ENCODE assay signal across 9 cellular contexts in genomic region chr21:36964832-36965719, GRCh38. TPM values are rescaled to one million over a fixed set of nuclear protein-coding genes. Genes with fewer than 3 reads are reported as not detected.
DNase-seq lines count a peak whose midpoint lies in the region; ATAC-seq and TF ChIP-seq lines count a peak whose summit lies in the region.
"Had no signal": no experiment of that assay in that cellular context is flagged by ENCODE, and none has a peak within 500 bp of the region (broad histone marks: within the 10 kb centered on the region; RNA-seq: fewer than 3 reads in every experiment).

No MANE protein-coding gene starts in this region.

- ATAC-seq in Panc1 (no peak), sciatic nerve (no peak)

- H3K27me3 ChIP-seq in Panc1 (ENCODE audit: control insufficient read depth, insufficient read depth, low read length) (no peaks in the 10 kb centered on the region), endodermal cell (ENCODE audit: control insufficient read depth, insufficient read depth, low read length, poor library complexity, severe bottlenecking) (no peaks in the 10 kb centered on the region), testis (no peaks in the 10 kb centered on the region), esophagus squamous epithelium (no peaks in the 10 kb centered on the region)

- BruUV-seq in Panc1 (replicated peaks; lab: Mats Ljungman, UMichigan), result TSS peak; percentile 77

- H3K9me3 Mint-ChIP-seq in endodermal cell, result no peaks in the 10 kb centered on the region

- H3K4me3 ChIP-seq in Panc1 (ENCODE audit: low read depth in 2 of 2, low read length in 2 of 2), result peak overlapping the region; percentile 58 to 64
- H3K4me3 ChIP-seq in endodermal cell (ENCODE audit: low read length), result peak overlapping the region; percentile 78
- H3K4me3 ChIP-seq in testis, result peak overlapping the region in 1 of 2 donors; percentile 78
- peak overlapping the region in 2 of 4 donors; percentile 84 to 97 for H3K4me3 ChIP-seq in esophagus squamous epithelium

- no peaks in the 10 kb centered on the region for H3K27me3 Mint-ChIP-seq in endodermal cell (ENCODE audit: insufficient read depth)

- no peak for TF ChIP-seq CTCF in Panc1 (IDR thresholded peaks at IDR 0.05)
- TF ChIP-seq CTCF in endodermal cell (conservative IDR thresholded peaks at IDR 0.05), result no peak
- TF ChIP-seq CTCF in testis (IDR thresholded peaks at IDR 0.05), result no peak
- no peak for TF ChIP-seq CTCF in esophagus squamous epithelium (IDR thresholded peaks at IDR 0.05)

- DNase-seq in NCI-H345 (lab: John Stamatoyannopoulos, UW) (peak; percentile 28), NCI-H345 treated with DMSO at 0.1 percent for 48 hours (lab: John Stamatoyannopoulos, UW; ENCODE audit: unreplicated experiment) (no peak), Panc1 (ENCODE audit: low read depth, low spot score) (no peak), endodermal cell (no peak), retina (peak; percentile 16), testis (no peak), sciatic nerve (ENCODE audit: low spot score) (no peak), esophagus squamous epithelium (lab: John Stamatoyannopoulos, UW) (no peak)
- DNase-seq: SW 1271 had no signal

- H3K4me3 Mint-ChIP-seq in endodermal cell, result peak overlapping the region; percentile 67

- peak overlapping the region; percentile 51 for H3K27ac ChIP-seq in Panc1 (ENCODE audit: low read length)
- no peak overlapping the region for H3K27ac ChIP-seq in endodermal cell (ENCODE audit: low read depth, low read length)
- H3K27ac ChIP-seq in testis, result no peak overlapping the region
- H3K27ac ChIP-seq in esophagus squamous epithelium, result peak overlapping the region in 1 of 4 donors; percentile 92

- peaks cover 11% of the 10 kb centered on the region for H3K4me1 ChIP-seq in Panc1 (ENCODE audit: control insufficient read depth, insufficient read depth, low read length)
- H3K4me1 ChIP-seq in endodermal cell (ENCODE audit: control insufficient read depth, insufficient read depth, low read length), result no peaks in the 10 kb centered on the region
- H3K4me1 ChIP-seq in testis, result no peaks in the 10 kb centered on the region
- peaks cover 0 to 21% (median 0%) of the 10 kb centered on the region in 3 donors for H3K4me1 ChIP-seq in esophagus squamous epithelium

- in situ Hi-C loops in Panc1 (cut with HindIII; ENCODE audit: low pct_unique_long_range_greater_than_20kb, low sequenced_read_pairs), result no loop called here

- H3K36me3 ChIP-seq in Panc1 (ENCODE audit: control insufficient read depth, insufficient read depth, low read length) (no peaks in the 10 kb centered on the region), endodermal cell (ENCODE audit: control insufficient read depth, insufficient read depth, low read length) (peaks cover 6% of the 10 kb centered on the region), testis (ENCODE audit: low read depth, missing control alignments) (no peaks in the 10 kb centered on the region), esophagus squamous epithelium (peaks cover 0 to 23% (median 0%) of the 10 kb centered on the region in 3 donors)

- peak overlapping the region; percentile 49 for H3K9ac ChIP-seq in endodermal cell (ENCODE audit: extremely low read depth, low read length, poor library complexity, severe bottlenecking)

- POLR2A ChIA-PET in Panc1 (lab: Charles Lee), result interaction anchor here (0.6 kb wide), 2 partner anchors 57 to 117 kb away, joined by 3 to 4 read pairs; no protein-coding TSS in a partner anchor

- peaks cover 15% of the 10 kb centered on the region for H3K36me3 Mint-ChIP-seq in endodermal cell (ENCODE audit: low read depth)

- 88 to 89% methylated on average over 7 to 8 of the region's 8 CpGs for WGBS in endodermal cell (ENCODE audit: insufficient coverage in 1 of 2, insufficient read length in 1 of 2), 2 experiments
- 77 to 81% methylated on average over 8 of the region's 8 CpGs for WGBS in testis, 2 donors
- 70 to 79% methylated on average over 8 of the region's 8 CpGs for WGBS in esophagus squamous epithelium, 2 donors

- H3K9me3 ChIP-seq in Panc1 (ENCODE audit: control insufficient read depth, insufficient read depth, low read depth, low read length), result no peaks in the 10 kb centered on the region
- no peaks in the 10 kb centered on the region for H3K9me3 ChIP-seq in endodermal cell (ENCODE audit: control insufficient read depth, low read length)
- no peaks in the 10 kb centered on the region for H3K9me3 ChIP-seq in testis
- no peaks in the 10 kb centered on the region for H3K9me3 ChIP-seq in esophagus squamous epithelium

- CTCF ChIA-PET in Panc1 (lab: Charles Lee), result interaction anchor here (0.7 to 1.1 kb wide), 2 partner anchors 17 to 19 kb away, joined by 3 to 11 read pairs; no protein-coding TSS in a partner anchor

- H3K4me1 Mint-ChIP-seq in endodermal cell, result peaks cover 16% of the 10 kb centered on the region

- peak overlapping the region; percentile 73 for H3K27ac Mint-ChIP-seq in endodermal cell

- TF ChIP-seq POLR2A in testis (IDR thresholded peaks at IDR 0.05) (no peak), esophagus squamous epithelium (IDR thresholded peaks at IDR 0.05) (no peak)

- intact Hi-C loops in Panc1 (cut with micrococcal nuclease; ENCODE audit: unreplicated experiment) (no loop called here), testis (cut with DNase I; ENCODE audit: low total_unique reads) (no loop called here), sciatic nerve (cut with DNase I) (no loop called here), esophagus squamous epithelium (cut with DNase I) (no loop called here)

RNA-seq across cellular contexts. Expression of gene HLCS, which starts 1.4 kb away (rescaled TPM):
- 15.3 TPM for total RNA-seq in Panc1 (2021; ENCODE audit: unreplicated experiment)
- 10.5 TPM for polyA plus RNA-seq in Panc1 (2012; ENCODE audit: insufficient read length)
- 10 to 100 TPM; 25.0 to 30.1 TPM for total RNA-seq in endodermal cell
- 13.9 TPM for polyA plus RNA-seq in endodermal cell (2013, experiment 1 of 2)
- polyA plus RNA-seq in endodermal cell (2013, experiment 2 of 2), result 12.3 TPM
- total RNA-seq in testis, result 10 to 100 TPM; 30.1 to 38.1 TPM
- polyA plus RNA-seq in testis (ENCODE audit: insufficient read depth, low read depth, low replicate concordance), result 19.5 TPM
- 15.0 TPM for total RNA-seq in sciatic nerve
- total RNA-seq in esophagus squamous epithelium, result 10 to 100 TPM in 3 of 4 donors, 1 to 10 TPM in 1; 6.3 to 19.5 (median 13.5) TPM

RNA-seq across cellular contexts. Expression of gene RIPPLY3, which starts 41.4 kb away (rescaled TPM):
- total RNA-seq in Panc1 (2021; ENCODE audit: unreplicated experiment) (1.2 TPM), endodermal cell (10 to 100 TPM; 15.6 to 28.0 TPM), testis (under 1 TPM; 0.31 to 0.47 TPM), sciatic nerve (not detected), esophagus squamous epithelium (under 1 TPM in 3 of 4 donors, not detected in 1; 0.40 to 0.57 (median 0.47) TPM)
- 0.90 TPM for polyA plus RNA-seq in Panc1 (2012; ENCODE audit: insufficient read length)
- polyA plus RNA-seq in endodermal cell (2013, experiment 1 of 2), result 10.3 TPM
- 11.4 TPM for polyA plus RNA-seq in endodermal cell (2013, experiment 2 of 2)
- polyA plus RNA-seq in testis (ENCODE audit: insufficient read depth, low read depth, low replicate concordance), result 0.25 TPM

Comparison
In these comparisons a context has a peak if more than half of its experiments do, and no peak if none do; other contexts are left out.
1. DNase-seq: peak in NCI-H345 (single experiment) and retina (single experiment); none in NCI-H345 treated with DMSO at 0.1 percent for 48 hours (single experiment), Panc1 (single experiment), endodermal cell (single experiment), testis (single experiment), sciatic nerve (single experiment) and esophagus squamous epithelium (single experiment).